ENCODE assay signal across 38 cellular contexts in the genomic region with DNA sequence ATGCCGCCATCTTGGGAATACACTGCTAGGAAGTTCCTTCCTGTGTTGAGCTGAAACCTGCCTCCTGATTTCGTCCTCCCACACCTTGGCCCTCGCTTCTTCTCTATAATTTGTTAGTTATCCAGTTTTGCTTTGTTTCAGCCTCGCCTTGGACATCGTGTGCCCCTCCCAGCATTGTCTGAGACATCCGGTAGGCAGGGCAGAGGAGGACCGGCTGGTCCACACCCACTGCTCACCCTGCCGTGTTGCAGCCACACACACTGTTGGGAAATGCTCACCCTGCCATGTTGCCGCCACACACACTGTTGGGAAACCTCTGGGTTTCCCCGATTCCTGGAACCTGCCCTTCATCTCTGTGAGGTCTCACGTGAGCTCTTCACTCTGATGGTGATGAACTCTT.
"Had no signal": no experiment of that assay in that cellular context is flagged by ENCODE, and none has a peak within 500 bp of the region (broad histone marks: within the 10 kb centered on the region; RNA-seq: fewer than 3 reads in every experiment).

No MANE protein-coding gene starts in this region.

- DNase-seq: activated B cell treated with CpG ODN at 0.5 μM for 24 hours; activated CD4-positive, alpha-beta memory T cell treated with anti-CD3 and anti-CD28 coated beads, Interleukin-2, amount 10 ng/mL, durations not matched to agents 7 days and 5 days; activated CD4-positive, alpha-beta T cell treated with anti-CD3 and anti-CD28 coated beads for 4 hours; activated CD4-positive, alpha-beta T cell treated with anti-CD3 and anti-CD28 coated beads, Interleukin-2, amount 50 U/mL, for 1 hour; activated CD4-positive, CD25-positive, alpha-beta regulatory T cell treated with anti-CD3 and anti-CD28 coated beads, Interleukin-2, amount 50 U/mL, for 72 hours; activated CD8-positive, alpha-beta memory T cell treated with anti-CD3 and anti-CD28 coated beads for 24 hours; activated CD8-positive, alpha-beta memory T cell treated with anti-CD3 and anti-CD28 coated beads, Interleukin-2, amount 10 ng/mL, durations not matched to agents 7 days and 5 days; activated CD8-positive, alpha-beta memory T cell treated with anti-CD3 and anti-CD28 coated beads, Interleukin-2, amount 50 U/mL, for 48 hours; activated gamma-delta T cell; activated naive CD4-positive, alpha-beta T cell treated with Interleukin-2 at 50 U/mL for 16 hours; activated naive CD8-positive, alpha-beta T cell treated with anti-CD3 and anti-CD28 coated beads, Interleukin-2, amount 10 ng/mL, durations not matched to agents 7 days and 5 days; activated T-cell treated with anti-CD3 and anti-CD28 coated beads, Interleukin-2, amount 50 U/mL, for 48 hours; amygdala; caudate nucleus; cerebellar nuclear complex; MM.1S; NCI-H1092 treated with DMSO at 0.1 percent for 48 hours; NCI-H146; NCI-H2029 treated with DMSO at 0.1 percent for 48 hours; NCI-H2107; NCI-H2171; NCI-H2227 treated with DMSO at 0.1 percent for 48 hours; NCI-H446 treated with DMSO at 0.1 percent for 48 hours; NCI-H524; NCI-H69; NK-92 treated with Interleukin-12 subunit alpha and Interleukin-12 subunit beta, amount 100 ng/mL, for 24 hours; PC-3; Right ventricle myocardium superior; SW 1271; T-helper 1 cell; T-helper 2 cell; T-helper 9 cell had no signal

- H3K4me1 Mint-ChIP-seq: activated B cell treated with CpG ODN at 0.5 μM for 24 hours; activated CD4-positive, alpha-beta memory T cell treated with anti-CD3 and anti-CD28 coated beads, Interleukin-2, amount 10 ng/mL, durations not matched to agents 7 days and 5 days; activated CD8-positive, alpha-beta memory T cell treated with anti-CD3 and anti-CD28 coated beads, Interleukin-2, amount 10 ng/mL, durations not matched to agents 7 days and 5 days; activated naive CD4-positive, alpha-beta T cell treated with anti-CD3 and anti-CD28 coated beads, Interleukin-2, amount 50 U/mL, for 24 hours; activated naive CD8-positive, alpha-beta T cell treated with anti-CD3 and anti-CD28 coated beads, Interleukin-2, amount 10 ng/mL, durations not matched to agents 7 days and 5 days had no signal

- H3K9me3 Mint-ChIP-seq: activated naive CD4-positive, alpha-beta T cell treated with anti-CD3 and anti-CD28 coated beads, Interleukin-2, amount 50 U/mL, for 24 hours; activated naive CD8-positive, alpha-beta T cell treated with anti-CD3 and anti-CD28 coated beads, Interleukin-2, amount 10 ng/mL, durations not matched to agents 7 days and 5 days had no signal

- H3K27me3 Mint-ChIP-seq: activated B cell treated with CpG ODN at 0.5 μM for 24 hours; activated CD4-positive, alpha-beta memory T cell treated with anti-CD3 and anti-CD28 coated beads, Interleukin-2, amount 10 ng/mL, durations not matched to agents 7 days and 5 days had no signal

- FAIRE-seq: RCC 7860 had no signal

- H3K4me2 ChIP-seq: KMS-11 had no signal

- H3K27ac Mint-ChIP-seq: activated B cell treated with CpG ODN at 0.5 μM for 24 hours; activated CD4-positive, alpha-beta memory T cell treated with anti-CD3 and anti-CD28 coated beads, Interleukin-2, amount 10 ng/mL, durations not matched to agents 7 days and 5 days; activated CD8-positive, alpha-beta memory T cell treated with anti-CD3 and anti-CD28 coated beads, Interleukin-2, amount 10 ng/mL, durations not matched to agents 7 days and 5 days; activated naive CD4-positive, alpha-beta T cell treated with anti-CD3 and anti-CD28 coated beads, Interleukin-2, amount 50 U/mL, for 24 hours; activated naive CD8-positive, alpha-beta T cell treated with anti-CD3 and anti-CD28 coated beads, Interleukin-2, amount 10 ng/mL, durations not matched to agents 7 days and 5 days had no signal

- H3K27ac ChIP-seq: ascending aorta, breast epithelium, KMS-11, VCaP had no signal

- H3K27me3 ChIP-seq: ascending aorta had no signal

- H3K9ac ChIP-seq: KMS-11 had no signal

- H3K4me3 Mint-ChIP-seq: activated B cell treated with CpG ODN at 0.5 μM for 24 hours; activated CD4-positive, alpha-beta memory T cell treated with anti-CD3 and anti-CD28 coated beads, Interleukin-2, amount 10 ng/mL, durations not matched to agents 7 days and 5 days; activated CD8-positive, alpha-beta memory T cell treated with anti-CD3 and anti-CD28 coated beads, Interleukin-2, amount 10 ng/mL, durations not matched to agents 7 days and 5 days; activated naive CD4-positive, alpha-beta T cell treated with anti-CD3 and anti-CD28 coated beads, Interleukin-2, amount 50 U/mL, for 24 hours; activated naive CD8-positive, alpha-beta T cell treated with anti-CD3 and anti-CD28 coated beads, Interleukin-2, amount 10 ng/mL, durations not matched to agents 7 days and 5 days had no signal

- H3K4me3 ChIP-seq: ascending aorta, breast epithelium had no signal

- H3K36me3 ChIP-seq: ascending aorta, breast epithelium had no signal

- H3K9me3 ChIP-seq: ascending aorta, breast epithelium had no signal

- H3K36me3 Mint-ChIP-seq: activated CD8-positive, alpha-beta memory T cell treated with anti-CD3 and anti-CD28 coated beads, Interleukin-2, amount 10 ng/mL, durations not matched to agents 7 days and 5 days; activated naive CD4-positive, alpha-beta T cell treated with anti-CD3 and anti-CD28 coated beads, Interleukin-2, amount 50 U/mL, for 24 hours; activated naive CD8-positive, alpha-beta T cell treated with anti-CD3 and anti-CD28 coated beads, Interleukin-2, amount 10 ng/mL, durations not matched to agents 7 days and 5 days had no signal

- H3K4me1 ChIP-seq: ascending aorta, breast epithelium had no signal
